8 cellular contexts compared by ENCODE assay signal in the genomic region with DNA sequence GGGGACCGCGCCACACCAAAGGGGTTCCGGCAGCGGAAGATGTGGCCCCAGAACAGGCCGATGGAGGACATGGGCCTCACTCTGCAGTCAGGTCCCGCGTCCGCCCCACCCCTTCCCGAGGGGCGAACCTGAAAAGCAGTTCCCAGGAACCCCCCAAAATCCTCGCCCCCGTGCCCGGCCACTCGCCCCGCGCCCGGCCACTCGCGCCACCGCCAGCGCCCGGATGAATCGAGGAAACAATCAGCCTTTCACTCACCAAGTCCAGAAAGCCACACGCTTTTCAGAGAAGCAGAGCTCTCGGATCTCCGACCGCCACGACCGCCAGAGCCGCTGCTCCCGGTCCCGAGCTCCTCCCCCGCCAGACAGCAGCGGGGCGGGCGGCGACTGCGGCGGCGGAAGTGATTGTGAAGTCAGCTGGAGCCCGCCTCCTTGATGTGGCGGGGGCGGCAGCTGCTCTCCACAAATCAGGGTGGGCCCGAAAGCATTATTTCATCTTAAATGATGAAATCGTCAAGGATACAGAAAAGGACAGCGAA. TPM values are rescaled to one million over a fixed set of nuclear protein-coding genes. Genes with fewer than 3 reads are reported as not detected.
DNase-seq lines count a peak whose midpoint lies in the region; ATAC-seq and TF ChIP-seq lines count a peak whose summit lies in the region.

A gene with protein sequence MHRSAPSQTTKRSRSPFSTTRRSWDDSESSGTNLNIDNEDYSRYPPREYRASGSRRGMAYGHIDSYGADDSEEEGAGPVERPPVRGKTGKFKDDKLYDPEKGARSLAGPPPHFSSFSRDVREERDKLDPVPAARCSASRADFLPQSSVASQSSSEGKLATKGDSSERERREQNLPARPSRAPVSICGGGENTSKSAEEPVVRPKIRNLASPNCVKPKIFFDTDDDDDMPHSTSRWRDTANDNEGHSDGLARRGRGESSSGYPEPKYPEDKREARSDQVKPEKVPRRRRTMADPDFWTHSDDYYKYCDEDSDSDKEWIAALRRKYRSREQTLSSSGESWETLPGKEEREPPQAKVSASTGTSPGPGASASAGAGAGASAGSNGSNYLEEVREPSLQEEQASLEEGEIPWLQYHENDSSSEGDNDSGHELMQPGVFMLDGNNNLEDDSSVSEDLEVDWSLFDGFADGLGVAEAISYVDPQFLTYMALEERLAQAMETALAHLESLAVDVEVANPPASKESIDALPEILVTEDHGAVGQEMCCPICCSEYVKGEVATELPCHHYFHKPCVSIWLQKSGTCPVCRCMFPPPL (minus strand): TSS at position 338 of the 536 bp plus-strand sequence. CDS start 2,380 bp downstream, outside the sequence.

- H3K4me1 Mint-ChIP-seq in nephron: peaks cover 35% of the 10 kb centered on the region

- H3K36me3 Mint-ChIP-seq in nephron (ENCODE audit: low read depth): peaks cover 35% of the 10 kb centered on the region

- no peaks in the 10 kb centered on the region for H3K9me3 ChIP-seq in RWPE2 (ENCODE audit: severe bottlenecking)

- H3K4me3 Mint-ChIP-seq in nephron: peak within 1 kb of the TSS; percentile 84 to 89 (median 88)

- peak within 1 kb of the TSS; percentile 79 to 94 (median 89) for H3K27ac Mint-ChIP-seq in nephron

- TF ChIP-seq CTCF in RWPE2 (IDR thresholded peaks at IDR 0.05; ENCODE audit: poor library complexity, severe bottlenecking) (no peak), fibroblast of the aortic adventitia (IDR thresholded peaks at IDR 0.05; ENCODE audit: insufficient read depth, low read length) (no peak), nephron (IDR thresholded peaks at IDR 0.05; ENCODE audit: unreplicated experiment in 3 of 3) (no peak)

- H3K4me1 ChIP-seq in RWPE2 (ENCODE audit: insufficient read depth, poor library complexity, severe bottlenecking): no peaks in the 10 kb centered on the region

- H3K27me3 ChIP-seq in RWPE2 (ENCODE audit: insufficient read depth, poor library complexity, severe bottlenecking): no peaks in the 10 kb centered on the region

- peak within 1 kb of the TSS; percentile 21 for H3K27ac ChIP-seq in RWPE2 (ENCODE audit: poor library complexity, severe bottlenecking)

- no peaks in the 10 kb centered on the region for H3K27me3 Mint-ChIP-seq in nephron (ENCODE audit: low read depth)

- no peak for TF ChIP-seq EP300 in Ishikawa (IDR thresholded peaks at IDR 0.05; ENCODE audit: borderline replicate concordance)

- ATAC-seq in GM21526 (IDR thresholded peaks at IDR 0.05; ENCODE audit: low FRiP score, unreplicated experiment) (peak; percentile 93), RWPE2 (ENCODE audit: low read depth) (peak; percentile 90)
- peak; percentile 87 for ATAC-seq in stimulated activated naive CD8-positive, alpha-beta T cell treated with anti-CD3 and anti-CD28 coated beads, Interleukin-15, Interleukin-2, amounts not matched to agents 100 U/mL and 50 U/mL, for 24 hours

- H3K4me3 ChIP-seq in RWPE2 (ENCODE audit: severe bottlenecking): peak within 1 kb of the TSS; percentile 71
- peak within 1 kb of the TSS; percentile 77 for H3K4me3 ChIP-seq in fibroblast of the aortic adventitia (ENCODE audit: low read depth, low read length)

- no peak for TF ChIP-seq RAD21 in Ishikawa (IDR thresholded peaks at IDR 0.05; ENCODE audit: low read depth)

- H3K9me3 Mint-ChIP-seq in nephron: peaks cover 11% of the 10 kb centered on the region

- peak; percentile 51 for DNase-seq in DMS 273 treated with DMSO at 0.1 percent for 48 hours (lab: John Stamatoyannopoulos, UW)
- DNase-seq in RWPE2 (ENCODE audit: low spot score): no peak
- DNase-seq in activated effector memory CD4-positive, alpha-beta T cell treated with anti-CD3 and anti-CD28 coated beads, Interleukin-2, amount 50 U/mL, for 16 hours: peak; percentile 88
- peak; percentile 64 for DNase-seq in fibroblast of the aortic adventitia (ENCODE audit: low read depth)
- DNase-seq in stimulated activated naive CD8-positive, alpha-beta T cell treated with anti-CD3 and anti-CD28 coated beads, Interleukin-15, Interleukin-2, amounts not matched to agents 100 U/mL and 50 U/mL, for 24 hours: peak; percentile 76

- H3K36me3 ChIP-seq in RWPE2 (ENCODE audit: low read depth): no peaks in the 10 kb centered on the region

TF ChIP-seq in Ishikawa, 13 proteins besides CTCF, POLR2A, EP300 and RAD21:
- TF ChIP-seq EGR1 (IDR thresholded peaks at IDR 0.05) (peak; percentile 55), YY1 (IDR thresholded peaks at IDR 0.05; ENCODE audit: low read depth) (no peak), TAF1 (IDR thresholded peaks at IDR 0.05; ENCODE audit: low read depth) (peak; percentile 54; the same call in 1 of the 2 replicates)

RNA-seq across cellular contexts. Expression of the gene that starts here (rescaled TPM):
- 15.7 and 31.2 TPM in 2 replicates for total RNA-seq in fibroblast of the aortic adventitia (ENCODE audit: low replicate concordance)
